In genomic region chr11:73414977-73415492, GRCh38 we compare ENCODE assay signal across 8 cellular contexts. TPM values are rescaled to one million over a fixed set of nuclear protein-coding genes. Genes with fewer than 3 reads are reported as not detected.
DNase-seq lines count a peak whose midpoint lies in the region; ATAC-seq and TF ChIP-seq lines count a peak whose summit lies in the region.

No MANE protein-coding gene starts in this region.

- ATAC-seq in esophagus mucosa, result no peak

- H3K36me3 ChIP-seq in brain microvascular endothelial cell (replicated peaks), result no peaks in the 10 kb centered on the region

- in situ Hi-C loops in brain microvascular endothelial cell (cut with HindIII; ENCODE audit: low pct_ligation_motif_present, low sequenced_read_pairs), result no loop called here

- H3K27me3 ChIP-seq in brain microvascular endothelial cell (replicated peaks), result no peaks in the 10 kb centered on the region

- DNase-seq in AG20443 (ENCODE audit: low spot score), result peak; percentile 65
- peak; percentile 43 for DNase-seq in LHCN-M2 (ENCODE audit: low read depth)
- peak; percentile 74 for DNase-seq in brain microvascular endothelial cell
- DNase-seq in myocyte (ENCODE audit: low read depth), result peak; percentile 53
- DNase-seq in NCI-H2171 treated with DMSO at 0.1 percent for 48 hours (lab: John Stamatoyannopoulos, UW), result no peak
- no peak for DNase-seq in NCI-H2227 treated with DMSO at 0.1 percent for 48 hours (lab: John Stamatoyannopoulos, UW)
- DNase-seq in NCI-H446 (lab: John Stamatoyannopoulos, UW), result no peak

- H3K27ac ChIP-seq in brain microvascular endothelial cell, result peak overlapping the region; percentile 22

- no peak for TF ChIP-seq CTCF in brain microvascular endothelial cell (IDR thresholded peaks at IDR 0.05; ENCODE audit: low read depth, low read length, missing control alignments)

- no peak overlapping the region for H3K4me3 ChIP-seq in brain microvascular endothelial cell (ENCODE audit: low read depth, low read length)

RNA-seq across cellular contexts. Expression of gene RELT, which starts 38.8 kb away (rescaled TPM):
- total RNA-seq in LHCN-M2 (2014; rRNA removed) (12.9 and 13.0 TPM in 2 replicates), myocyte (3.4 and 10.2 TPM in 2 replicates), esophagus mucosa (3.9 TPM)
- polyA plus RNA-seq in LHCN-M2 (2012), result 4.5 TPM
- 2.1 TPM for polyA plus RNA-seq in myocyte (2012)

Comparison
In these comparisons a context has a peak if more than half of its experiments do, and no peak if none do; other contexts are left out.
1. DNase-seq: peak in AG20443 (single experiment), LHCN-M2 (single experiment), brain microvascular endothelial cell (single experiment) and myocyte (single experiment); none in NCI-H2171 treated with DMSO at 0.1 percent for 48 hours (single experiment), NCI-H2227 treated with DMSO at 0.1 percent for 48 hours (single experiment) and NCI-H446 (0 of 2).